Comparison of ENCODE assay signal across 18 cellular contexts in genomic region chr12:58465418-58465817, GRCh38.
DNase-seq lines count a peak whose midpoint lies in the region; ATAC-seq, FAIRE-seq and TF ChIP-seq lines count a peak whose summit lies in the region.
"Had no signal": no experiment of that assay in that cellular context is flagged by ENCODE, and none has a peak within 500 bp of the region (broad histone marks: within the 10 kb centered on the region; RNA-seq: fewer than 3 reads in every experiment).

No MANE protein-coding gene starts in this region.

- no peak for TF ChIP-seq CTCF in BJ (IDR thresholded peaks at IDR 0.05; ENCODE audit: insufficient read depth, low read depth, low read length)
- TF ChIP-seq CTCF in fibroblast of villous mesenchyme (IDR thresholded peaks at IDR 0.05; ENCODE audit: insufficient read depth, low read depth, low read length) = no peak
- no peak for TF ChIP-seq CTCF in upper lobe of left lung (IDR thresholded peaks at IDR 0.05)

- TF ChIP-seq POLR2A in upper lobe of left lung (IDR thresholded peaks at IDR 0.05) = no peak

- no peak for TF ChIP-seq EP300 in upper lobe of left lung (IDR thresholded peaks at IDR 0.05)

- H3K9me3 ChIP-seq in upper lobe of left lung = peaks cover 0 to 10% (median 0%) of the 10 kb centered on the region in 4 donors
- H3K9me3 ChIP-seq: SJSA1 had no signal

- CTCF ChIA-PET in BJ (lab: Yijun Ruan, JAX) = interaction anchor here (1.1 kb wide), 1 partner anchor 25 kb away, joined by 4 read pairs; no protein-coding TSS in a partner anchor

- H3K27ac ChIP-seq in upper lobe of left lung = no peak overlapping the region
- H3K27ac ChIP-seq: SJSA1 had no signal

- FAIRE-seq in HTR-8/SVneo (lab: Jason Lieb, UNC) = no peak
- FAIRE-seq: D721Med had no signal

- WGBS in upper lobe of left lung, 2 donors = 88 to 89% methylated on average over 2 of the region's 2 CpGs

- H3K36me3 ChIP-seq in BJ (ENCODE audit: control insufficient read depth, insufficient read depth, low read length) = no peaks in the 10 kb centered on the region
- no peaks in the 10 kb centered on the region for H3K36me3 ChIP-seq in upper lobe of left lung
- H3K36me3 ChIP-seq: SJSA1 had no signal

- H3K27me3 ChIP-seq in BJ (ENCODE audit: control insufficient read depth, insufficient read depth, low read length) = no peaks in the 10 kb centered on the region
- H3K27me3 ChIP-seq in upper lobe of left lung = no peaks in the 10 kb centered on the region
- H3K27me3 ChIP-seq: SJSA1 had no signal

- no peaks in the 10 kb centered on the region for H3K4me1 ChIP-seq in upper lobe of left lung

- POLR2A ChIA-PET in BJ (lab: Charles Lee) = no interaction called here

- no peak overlapping the region for H3K4me3 ChIP-seq in BJ (ENCODE audit: low read depth, low read length)
- H3K4me3 ChIP-seq in fibroblast of villous mesenchyme (ENCODE audit: low read depth, low read length) = no peak overlapping the region
- no peak overlapping the region for H3K4me3 ChIP-seq in upper lobe of left lung
- H3K4me3 ChIP-seq: SJSA1 had no signal

- no peak for ATAC-seq in upper lobe of left lung (ENCODE audit: low FRiP score in 2 of 2)

- DNase-seq in BJ (ENCODE audit: low read depth) = peak; percentile 37
- peak; percentile 9 for DNase-seq in HTR-8/SVneo (ENCODE audit: insufficient read length, low spot score)
- DNase-seq in RPMI7951 (ENCODE audit: low read depth) = peak; percentile 11
- peak; percentile 43 for DNase-seq in fibroblast of villous mesenchyme (ENCODE audit: low read depth)
- DNase-seq in putamen (ENCODE audit: low spot score) = no peak
- no peak for DNase-seq in upper lobe of left lung
- no peak for DNase-seq in SIG-M5 treated with dmso at 0.1 percent for 504 hours (lab: John Stamatoyannopoulos, UW; ENCODE audit: unreplicated experiment)
- no peak for DNase-seq in D341Med (ENCODE audit: low spot score)
- DNase-seq: C1 segment of cervical spinal cord; CD8-positive, alpha-beta memory T cell; KG1; NCI-H1092 treated with DMSO at 0.1 percent for 48 hours; NCI-H2081 treated with DMSO at 0.1 percent for 48 hours; NCI-H510A treated with DMSO at 0.1 percent for 48 hours; NCI-H774; OCI-M1 had no signal

Comparison
In these comparisons a context has a peak if more than half of its experiments do, and no peak if none do; other contexts are left out.
1. DNase-seq: peak in BJ (single experiment), HTR-8/SVneo (single experiment), RPMI7951 (single experiment) and fibroblast of villous mesenchyme (single experiment); none in putamen (single experiment), upper lobe of left lung (0 of 2), SIG-M5 treated with dmso at 0.1 percent for 504 hours (single experiment) and D341Med (single experiment).